In genomic region chr1:109611308-109611950, GRCh38 we compare ENCODE assay signal across 19 cellular contexts. TPM values are rescaled to one million over a fixed set of nuclear protein-coding genes. Genes with fewer than 3 reads are reported as not detected.
DNase-seq lines count a peak whose midpoint lies in the region; ATAC-seq and TF ChIP-seq lines count a peak whose summit lies in the region.
"Had no signal": no experiment of that assay in that cellular context is flagged by ENCODE, and none has a peak within 500 bp of the region (broad histone marks: within the 10 kb centered on the region; RNA-seq: fewer than 3 reads in every experiment).

No MANE protein-coding gene starts in this region.

- intact Hi-C loops in Caco-2 (cut with micrococcal nuclease; ENCODE audit: unreplicated experiment) (no loop called here), IMR-90 (cut with micrococcal nuclease) (no loop called here)

- H3K27ac ChIP-seq in IMR-90 (ENCODE audit: insufficient read depth, low read length) (no peak overlapping the region), endodermal cell (ENCODE audit: low read depth, low read length) (no peak overlapping the region), neural progenitor cell (no peak overlapping the region)
- H3K27ac ChIP-seq: 22Rv1, HL-60, SK-N-MC had no signal

- H3K36me3 Mint-ChIP-seq in Caco-2 (ENCODE audit: insufficient read depth, unreplicated experiment) (peaks cover 6% of the 10 kb centered on the region), endodermal cell (ENCODE audit: low read depth) (no peaks in the 10 kb centered on the region), osteocyte (ENCODE audit: unreplicated experiment) (no peaks in the 10 kb centered on the region), neural progenitor cell (peaks cover 2% of the 10 kb centered on the region)

- H3K4ac ChIP-seq in IMR-90 (ENCODE audit: low read depth, low read length), result no peak overlapping the region

- peaks cover 13% of the 10 kb centered on the region for H3K4me1 ChIP-seq in Caco-2
- H3K4me1 ChIP-seq in IMR-90 (ENCODE audit: control insufficient read depth, insufficient read depth, low read length), result peaks cover 16% of the 10 kb centered on the region
- no peaks in the 10 kb centered on the region for H3K4me1 ChIP-seq in endodermal cell (ENCODE audit: control insufficient read depth, insufficient read depth, low read length)
- H3K4me1 ChIP-seq in neural progenitor cell, result no peaks in the 10 kb centered on the region
- H3K4me1 ChIP-seq: HAP-1 had no signal

- no peaks in the 10 kb centered on the region for H3K79me2 ChIP-seq in neural progenitor cell (ENCODE audit: low read depth)

- no peak for TF ChIP-seq POLR2A in IMR-90 (IDR thresholded peaks at IDR 0.05; ENCODE audit: low read depth, low read length)

- no peak overlapping the region for H4K8ac ChIP-seq in IMR-90 (ENCODE audit: low read depth in 2 of 2, low read length in 2 of 2)

- H2BK120ac ChIP-seq in IMR-90 (ENCODE audit: low read depth, low read length), result no peak overlapping the region

- in situ Hi-C loops in IMR-90 (cut with MboI; ENCODE audit: low sequenced_read_pairs), result no loop called here

- H3K18ac ChIP-seq in IMR-90 (ENCODE audit: low read depth, low read length), result peak overlapping the region; percentile 6; the same call in 1 of the 2 replicates

- H4K91ac ChIP-seq in IMR-90 (ENCODE audit: insufficient read depth, low read depth, low read length), result no peak overlapping the region; the same call in 1 of the 2 replicates

- CTCF ChIA-PET in Caco-2 (lab: Charles Lee), result no interaction called here
- CTCF ChIA-PET in IMR-90 (lab: Yijun Ruan, JAX), result interaction anchor here (0.7 kb wide), 1 partner anchor 14 kb away, joined by 5 read pairs; no protein-coding TSS in a partner anchor

- no peak overlapping the region for H4K5ac ChIP-seq in IMR-90 (ENCODE audit: low read depth, low read length)

- TF ChIP-seq RAD21 in IMR-90 (IDR thresholded peaks at IDR 0.05; ENCODE audit: low read length), result no peak

- H3K9me3 Mint-ChIP-seq in Caco-2 (ENCODE audit: unreplicated experiment) (no peaks in the 10 kb centered on the region), endodermal cell (no peaks in the 10 kb centered on the region), osteocyte (ENCODE audit: unreplicated experiment) (no peaks in the 10 kb centered on the region), neural progenitor cell (no peaks in the 10 kb centered on the region)

- TF ChIP-seq CTCF in Caco-2 (IDR thresholded peaks at IDR 0.05; ENCODE audit: insufficient read depth in 1 of 2, low read depth in 1 of 2, low read length in 1 of 2, severe bottlenecking in 1 of 2, unreplicated experiment in 1 of 2) (no peak), IMR-90 (conservative IDR thresholded peaks at IDR 0.05; ENCODE audit: low read depth, low read length) (no peak), endodermal cell (conservative IDR thresholded peaks at IDR 0.05) (no peak), osteocyte (IDR thresholded peaks at IDR 0.05) (no peak), neural progenitor cell (IDR thresholded peaks at IDR 0.05) (no peak)

- no peak overlapping the region for H3K23ac ChIP-seq in IMR-90 (ENCODE audit: low read depth, low read length)

- no peak overlapping the region for H3K56ac ChIP-seq in IMR-90 (ENCODE audit: extremely low read depth, insufficient read depth, low read length)

- dilution Hi-C loops in IMR-90 (cut with HindIII; ENCODE audit: low sequenced_read_pairs, unreplicated experiment), result no loop called here

- no peaks in the 10 kb centered on the region for H3K9me3 ChIP-seq in Caco-2
- H3K9me3 ChIP-seq in IMR-90 (ENCODE audit: control insufficient read depth, insufficient read depth, low read length), result no peaks in the 10 kb centered on the region
- H3K9me3 ChIP-seq in endodermal cell (ENCODE audit: control insufficient read depth, low read length), result no peaks in the 10 kb centered on the region
- H3K9me3 ChIP-seq in neural progenitor cell (ENCODE audit: low read depth), result no peaks in the 10 kb centered on the region
- H3K9me3 ChIP-seq: HAP-1 had no signal

- H3K4me3 ChIP-seq in Caco-2 (ENCODE audit: low read depth, low read length), result no peak overlapping the region
- H3K4me3 ChIP-seq in IMR-90 (ENCODE audit: insufficient read depth, low read depth, low read length), result no peak overlapping the region
- H3K4me3 ChIP-seq in endodermal cell (ENCODE audit: low read length), result no peak overlapping the region
- no peak overlapping the region for H3K4me3 ChIP-seq in neural progenitor cell
- H3K4me3 ChIP-seq: HAP-1, SK-N-MC had no signal

- no peak overlapping the region for H3K4me3 Mint-ChIP-seq in Caco-2 (ENCODE audit: unreplicated experiment)
- H3K4me3 Mint-ChIP-seq in endodermal cell, result no peak overlapping the region
- no peak overlapping the region for H3K4me3 Mint-ChIP-seq in osteocyte (ENCODE audit: unreplicated experiment)
- no peak overlapping the region for H3K4me3 Mint-ChIP-seq in neural progenitor cell

- no peaks in the 10 kb centered on the region for H3F3A ChIP-seq in neural progenitor cell (ENCODE audit: low read depth)

- H2BK15ac ChIP-seq in IMR-90 (ENCODE audit: low read depth, low read length), result no peak overlapping the region; the same call in 2 of the 3 replicates

- DNase-seq in Caco-2 (no peak), IMR-90 (no peak), endodermal cell (peak; percentile 33), osteocyte (ENCODE audit: extremely low spot score, unreplicated experiment) (peak; percentile 68), AG20443 (ENCODE audit: low spot score) (no peak), SW 1271 (lab: John Stamatoyannopoulos, UW) (no peak), neural progenitor cell (ENCODE audit: low spot score) (no peak)
- DNase-seq: GOT3, NCI-H1092, NCI-H1417 treated with DMSO at 0.1 percent for 48 hours, NCI-H1694 treated with DMSO at 0.1 percent for 48 hours, NCI-H2081, NCI-H2227 treated with DMSO at 0.1 percent for 48 hours, NCI-H510A, SIG-M5 had no signal

- H2AK9ac ChIP-seq in IMR-90 (replicated peaks; ENCODE audit: low read depth, low read length, poor library complexity), result no peak overlapping the region

- H3K4me2 ChIP-seq in IMR-90 (ENCODE audit: low read depth, low read length) (no peak overlapping the region), neural progenitor cell (no peak overlapping the region)

- H3K27me3 ChIP-seq in Caco-2 (replicated peaks; ENCODE audit: control insufficient read depth, insufficient read depth, low read length) (no peaks in the 10 kb centered on the region), IMR-90 (ENCODE audit: control insufficient read depth, insufficient read depth, low read length) (no peaks in the 10 kb centered on the region), endodermal cell (ENCODE audit: control insufficient read depth, insufficient read depth, low read length, poor library complexity, severe bottlenecking) (no peaks in the 10 kb centered on the region), neural progenitor cell (no peaks in the 10 kb centered on the region)

- H3K36me3 ChIP-seq in Caco-2 (ENCODE audit: control insufficient read depth, insufficient read depth, low read length), result no peaks in the 10 kb centered on the region
- H3K36me3 ChIP-seq in IMR-90 (ENCODE audit: control insufficient read depth, insufficient read depth, low read length), result no peaks in the 10 kb centered on the region
- no peaks in the 10 kb centered on the region for H3K36me3 ChIP-seq in endodermal cell (ENCODE audit: control insufficient read depth, insufficient read depth, low read length)
- H3K36me3 ChIP-seq in neural progenitor cell, result no peaks in the 10 kb centered on the region
- H3K36me3 ChIP-seq: HAP-1 had no signal

- POLR2A ChIA-PET in Caco-2 (lab: Charles Lee) (no interaction called here), IMR-90 (lab: Charles Lee; ENCODE audit: unreplicated experiment) (interaction anchor here (0.6 to 1.0 kb wide), 2 partner anchors 16 to 319 kb away, joined by 3 read pairs; no protein-coding TSS in a partner anchor)

- H2AFZ ChIP-seq in IMR-90 (replicated peaks; ENCODE audit: low read length, poor library complexity), result no peak overlapping the region
- no peak overlapping the region for H2AFZ ChIP-seq in neural progenitor cell (replicated peaks)

- ATAC-seq in IMR-90 (ENCODE audit: low read depth), result no peak

- H3K27ac Mint-ChIP-seq in Caco-2 (ENCODE audit: unreplicated experiment), result peak overlapping the region; percentile 53
- H3K27ac Mint-ChIP-seq in endodermal cell, result peak overlapping the region; percentile 18
- no peak overlapping the region for H3K27ac Mint-ChIP-seq in osteocyte (ENCODE audit: unreplicated experiment)
- H3K27ac Mint-ChIP-seq in neural progenitor cell, result no peak overlapping the region

- H3K79me1 ChIP-seq in IMR-90 (ENCODE audit: low read depth in 1 of 2, low read length in 2 of 2), result peaks cover 0 to 47% of the 10 kb centered on the region in 2 experiments; a peak in 2 of 4 replicates

- no peak overlapping the region for H2BK20ac ChIP-seq in IMR-90 (ENCODE audit: low read depth, low read length)

- no CpG with 5 or more reads among the region's 12 CpGs for WGBS in IMR-90 (ENCODE audit: extremely low coverage in 2 of 2, insufficient read length in 1 of 2), 2 experiments
- WGBS in endodermal cell (ENCODE audit: insufficient coverage in 1 of 2, insufficient read length in 1 of 2), 2 experiments, result 90 to 100% methylated on average over 5 to 12 of the region's 12 CpGs

- H2AK5ac ChIP-seq in IMR-90 (ENCODE audit: low read depth, low read length), result peak overlapping the region; percentile 47; the same call in 1 of the 2 replicates

- H3K9me1 ChIP-seq in IMR-90 (ENCODE audit: insufficient read depth, low read length), result peaks cover 41% of the 10 kb centered on the region

- H3K27me3 Mint-ChIP-seq in Caco-2 (ENCODE audit: insufficient read depth, unreplicated experiment) (no peaks in the 10 kb centered on the region), endodermal cell (ENCODE audit: insufficient read depth) (no peaks in the 10 kb centered on the region), osteocyte (ENCODE audit: unreplicated experiment) (no peaks in the 10 kb centered on the region), neural progenitor cell (ENCODE audit: insufficient read depth, low read depth) (no peaks in the 10 kb centered on the region)

- H3K4me1 Mint-ChIP-seq in Caco-2 (ENCODE audit: low read depth, unreplicated experiment) (peaks cover 7% of the 10 kb centered on the region), endodermal cell (peaks cover 7% of the 10 kb centered on the region), osteocyte (ENCODE audit: unreplicated experiment) (no peaks in the 10 kb centered on the region), neural progenitor cell (peaks cover 23% of the 10 kb centered on the region)

- no peaks in the 10 kb centered on the region for H4K20me1 ChIP-seq in IMR-90 (ENCODE audit: insufficient read depth, low read length)
- no peaks in the 10 kb centered on the region for H4K20me1 ChIP-seq in neural progenitor cell (ENCODE audit: low read depth)

- H2BK5ac ChIP-seq in IMR-90 (ENCODE audit: low read depth, low read length, poor library complexity, severe bottlenecking), result no peak overlapping the region

- no TSS peak for BruUV-seq in Caco-2 (replicated peaks; lab: Mats Ljungman, UMichigan)
- no TSS peak for BruUV-seq in IMR-90 (replicated peaks; lab: Mats Ljungman, UMichigan)

- 0 out of 2 replicates have a peak overlapping the region, but pooled peaks have one; percentile 52 for H3K14ac ChIP-seq in IMR-90 (replicated peaks; ENCODE audit: low read depth, low read length)

- H3K9ac ChIP-seq in IMR-90 (ENCODE audit: low read depth, low read length) (no peak overlapping the region), endodermal cell (ENCODE audit: extremely low read depth, low read length, poor library complexity, severe bottlenecking) (no peak overlapping the region), neural progenitor cell (no peak overlapping the region)

RNA-seq across cellular contexts. Expression of gene GNAT2, which starts 8.0 kb away (rescaled TPM):
- total RNA-seq in Caco-2 (2022) (not detected in 2 replicates), IMR-90 (2012; rRNA removed) (0.28 and 0.36 TPM in 2 replicates), endodermal cell (not detected), osteocyte (not detected in 2 replicates), neural progenitor cell (ENCODE audit: low replicate concordance) (0.25 TPM in 1 of 2 replicates, not detected in the other)
- 0.17 and 0.26 TPM in 2 replicates for polyA plus RNA-seq in IMR-90 (2012; rRNA removed)
- polyA plus RNA-seq in IMR-90 (2012; cell fraction: cytosol; rRNA removed), result 0.07 TPM in 1 of 2 replicates, not detected in the other
- 0.10 TPM in 1 of 2 replicates, not detected in the other for polyA plus RNA-seq in IMR-90 (2012; cell fraction: nucleus; rRNA removed; ENCODE audit: low replicate concordance)
- polyA plus RNA-seq in endodermal cell (2013, experiment 1 of 2), result not detected
- polyA plus RNA-seq in endodermal cell (2013, experiment 2 of 2), result not detected

RNA-seq across cellular contexts. Expression of gene AMPD2, which starts 8.2 kb away (rescaled TPM):
- total RNA-seq in Caco-2 (2022) (40.3 and 47.8 TPM in 2 replicates), IMR-90 (2012; rRNA removed) (50.3 and 61.5 TPM in 2 replicates), endodermal cell (10 to 100 TPM; 55.7 to 69.3 TPM), osteocyte (59.4 and 64.0 TPM in 2 replicates), neural progenitor cell (ENCODE audit: low replicate concordance) (22.9 and 49.8 TPM in 2 replicates)
- polyA plus RNA-seq in IMR-90 (2012; rRNA removed), result 103 and 116 TPM in 2 replicates
- polyA plus RNA-seq in IMR-90 (2012; cell fraction: cytosol; rRNA removed), result 64.5 and 81.2 TPM in 2 replicates
- 569 and 1,268 TPM in 2 replicates for polyA plus RNA-seq in IMR-90 (2012; cell fraction: nucleus; rRNA removed; ENCODE audit: low replicate concordance)
- polyA plus RNA-seq in endodermal cell (2013, experiment 1 of 2), result 68.6 TPM
- 68.8 TPM for polyA plus RNA-seq in endodermal cell (2013, experiment 2 of 2)

RNA-seq across cellular contexts. Expression of gene GSTM4, which starts 44.5 kb away (rescaled TPM):
- total RNA-seq in Caco-2 (2022) (9.6 and 11.9 TPM in 2 replicates), IMR-90 (2012; rRNA removed) (6.4 and 10.4 TPM in 2 replicates), endodermal cell (10 to 100 TPM; 20.1 to 28.5 TPM), osteocyte (24.3 and 25.1 TPM in 2 replicates), neural progenitor cell (ENCODE audit: low replicate concordance) (4.3 and 17.3 TPM in 2 replicates)
- 37.8 and 42.2 TPM in 2 replicates for polyA plus RNA-seq in IMR-90 (2012; rRNA removed)
- 29.1 and 38.2 TPM in 2 replicates for polyA plus RNA-seq in IMR-90 (2012; cell fraction: cytosol; rRNA removed)
- polyA plus RNA-seq in IMR-90 (2012; cell fraction: nucleus; rRNA removed; ENCODE audit: low replicate concordance), result 28.6 and 35.6 TPM in 2 replicates
- 21.7 TPM for polyA plus RNA-seq in endodermal cell (2013, experiment 1 of 2)
- 16.9 TPM for polyA plus RNA-seq in endodermal cell (2013, experiment 2 of 2)

RNA-seq across cellular contexts. Expression of gene GSTM2, which starts 56.4 kb away (rescaled TPM):
- total RNA-seq in Caco-2 (2022), result 0.84 and 1.7 TPM in 2 replicates
- total RNA-seq in IMR-90 (2012; rRNA removed), result 6.9 and 10.2 TPM in 2 replicates
- 85.5 and 93.9 TPM in 2 replicates for polyA plus RNA-seq in IMR-90 (2012; rRNA removed)
- polyA plus RNA-seq in IMR-90 (2012; cell fraction: cytosol; rRNA removed), result 35.3 and 55.1 TPM in 2 replicates
- polyA plus RNA-seq in IMR-90 (2012; cell fraction: nucleus; rRNA removed; ENCODE audit: low replicate concordance), result 360 and 610 TPM in 2 replicates
- total RNA-seq in endodermal cell, result 10 to 100 TPM; 18.4 to 30.3 TPM
- 68.2 TPM for polyA plus RNA-seq in endodermal cell (2013, experiment 1 of 2)
- polyA plus RNA-seq in endodermal cell (2013, experiment 2 of 2), result 52.4 TPM
- total RNA-seq in osteocyte, result 38.6 and 39.0 TPM in 2 replicates
- 15.6 and 24.2 TPM in 2 replicates for total RNA-seq in neural progenitor cell (ENCODE audit: low replicate concordance)

Comparison
In these comparisons a context has a peak if more than half of its experiments do, and no peak if none do; other contexts are left out.
1. DNase-seq: peak in endodermal cell (single experiment) and osteocyte (single experiment); none in Caco-2 (0 of 2), IMR-90 (single experiment), AG20443 (single experiment), SW 1271 (0 of 2) and neural progenitor cell (single experiment).
2. H3K27ac Mint-ChIP-seq: peak in Caco-2 (single experiment) and endodermal cell (single experiment); none in osteocyte (single experiment) and neural progenitor cell (single experiment).